22 cellular contexts compared by ENCODE assay signal in the genomic region with DNA sequence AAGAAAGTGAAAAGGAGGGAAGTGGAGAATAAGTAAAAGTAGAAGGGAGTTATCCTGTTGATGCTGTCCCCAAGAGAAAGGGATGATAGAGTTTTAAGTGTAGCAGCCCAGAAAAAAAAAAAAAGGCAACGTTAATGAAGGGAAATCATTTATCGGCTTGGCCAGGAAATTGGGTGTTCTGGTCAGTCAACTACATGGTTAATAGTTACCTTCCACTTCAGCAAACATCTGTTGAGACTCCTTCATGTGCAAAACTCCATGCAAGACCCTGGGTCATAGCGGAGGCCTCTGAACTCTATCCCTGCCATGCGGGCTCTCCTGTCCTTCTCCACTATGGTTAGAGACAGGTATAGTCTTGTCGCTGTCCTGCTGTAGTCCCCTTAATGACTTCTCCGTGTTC.
"Had no signal": no experiment of that assay in that cellular context is flagged by ENCODE, and none has a peak within 500 bp of the region (broad histone marks: within the 10 kb centered on the region; RNA-seq: fewer than 3 reads in every experiment).

No MANE protein-coding gene starts in this region.

- H3K36me3 ChIP-seq: SJSA1 had no signal

- DNase-seq: KBM-7, MV-4-11, NCI-H1048, NCI-H1105, NCI-H1417, NCI-H1436 treated with DMSO at 0.1 percent for 48 hours, NCI-H1694, NCI-H187 treated with DMSO at 0.1 percent for 48 hours, NCI-H2029 treated with DMSO at 0.1 percent for 48 hours, NCI-H2107, NCI-H2171, NCI-H226, NCI-H446, NCI-H510A, NCI-H524 treated with DMSO at 0.1 percent for 48 hours, NCI-H69, NCI-H774, Right ventricle myocardium superior, RPMI8226, SIG-M5 had no signal

- H3K27ac ChIP-seq: SJSA1, SK-N-MC had no signal

- H3K4me3 ChIP-seq: SJSA1, SK-N-MC had no signal

- H3K27me3 ChIP-seq: SJSA1 had no signal

- H3K9me3 ChIP-seq: SJSA1 had no signal
